ENCODE assay signal across 7 cellular contexts in genomic region chr15:26081758-26082068, GRCh38.
DNase-seq lines count a peak whose midpoint lies in the region; ATAC-seq and TF ChIP-seq lines count a peak whose summit lies in the region.

No MANE protein-coding gene starts in this region.

- peak overlapping the region; percentile 81 for H3K27ac ChIP-seq in skeletal muscle tissue (ENCODE audit: low read depth, low read length)

- H3K36me3 Mint-ChIP-seq in T-helper 17 cell (ENCODE audit: low read depth), result peaks cover 3% of the 10 kb centered on the region

- no peak for TF ChIP-seq CTCF in fibroblast of pulmonary artery (IDR thresholded peaks at IDR 0.05; ENCODE audit: low read length, missing control alignments)

- H3K4me1 ChIP-seq in HAP-1 (peaks cover 7% of the 10 kb centered on the region), skeletal muscle tissue (ENCODE audit: control insufficient read depth in 3 of 3, insufficient read depth in 3 of 3, low read length in 3 of 3) (peaks cover 0 to 12% (median 3%) of the 10 kb centered on the region in 3 donors)

- H3K36me3 ChIP-seq in HAP-1 (replicated peaks) (no peaks in the 10 kb centered on the region), skeletal muscle tissue (ENCODE audit: control insufficient read depth in 3 of 3, insufficient read depth in 3 of 3, low read length in 3 of 3) (no peaks in the 10 kb centered on the region)

- no peaks in the 10 kb centered on the region for H3K27me3 Mint-ChIP-seq in T-helper 17 cell

- in situ Hi-C loops in HAP-1 (cut with MboI; ENCODE audit: low sequenced_read_pairs), result no loop called here

- ATAC-seq in T-helper 17 cell, result no peak

- H3K9ac ChIP-seq in skeletal muscle tissue (ENCODE audit: low read depth in 1 of 3, low read length in 3 of 3), result peak overlapping the region in 1 of 3 donors; percentile 0

- H3K27ac Mint-ChIP-seq in T-helper 17 cell, result peak overlapping the region; percentile 87

- H3K4me3 Mint-ChIP-seq in T-helper 17 cell, result peak overlapping the region; percentile 77

- peak in 1 of 2 experiments; percentile 28 for DNase-seq in HAP-1 (ENCODE audit: low spot score in 2 of 2)
- no peak for DNase-seq in T-helper 17 cell
- no peak for DNase-seq in fibroblast of pulmonary artery (ENCODE audit: low read depth)
- DNase-seq in hippocampal formation (lab: John Stamatoyannopoulos, UW), result no peak
- DNase-seq in HuH-7.5 (ENCODE audit: low spot score), result no peak
- no peak for DNase-seq in AG08396 (ENCODE audit: low spot score)

- H3K4me1 Mint-ChIP-seq in T-helper 17 cell, result peaks cover 14% of the 10 kb centered on the region

- no peaks in the 10 kb centered on the region for H3K9me3 ChIP-seq in HAP-1
- H3K9me3 ChIP-seq in T-helper 17 cell (ENCODE audit: control insufficient read depth, low read length, poor library complexity, severe bottlenecking), result no peaks in the 10 kb centered on the region
- H3K9me3 ChIP-seq in skeletal muscle tissue (ENCODE audit: control insufficient read depth in 3 of 3, low read length in 3 of 3), result no peaks in the 10 kb centered on the region

- H3K27me3 ChIP-seq in HAP-1 (ENCODE audit: low read depth) (no peaks in the 10 kb centered on the region), skeletal muscle tissue (ENCODE audit: control insufficient read depth in 3 of 3, insufficient read depth in 3 of 3, low read length in 3 of 3) (no peaks in the 10 kb centered on the region)

- H3K4me3 ChIP-seq in HAP-1 (peak overlapping the region; percentile 30), fibroblast of pulmonary artery (replicated peaks; ENCODE audit: low read depth, low read length) (peak overlapping the region; percentile 9), skeletal muscle tissue (ENCODE audit: low read length in 3 of 3) (peak overlapping the region in 2 of 3 donors; percentile 2 to 46)
